Comparison of ENCODE assay signal across 28 cellular contexts in genomic region chr7:13007331-13007730, GRCh38.
"Had no signal": no experiment of that assay in that cellular context is flagged by ENCODE, and none has a peak within 500 bp of the region (broad histone marks: within the 10 kb centered on the region; RNA-seq: fewer than 3 reads in every experiment).

No MANE protein-coding gene starts in this region.

- H3K27ac ChIP-seq: neutrophil, pancreas, prostate gland, right lobe of liver, sigmoid colon, stomach, thoracic aorta, thyroid gland, tibial nerve, upper lobe of left lung, vagina had no signal

- H3K27me3 ChIP-seq: neutrophil, pancreas, right lobe of liver, sigmoid colon, stomach, thyroid gland, tibial nerve, upper lobe of left lung, vagina had no signal

- DNase-seq: naive thymus-derived CD8-positive, alpha-beta T cell; nephron progenitor cell; nucleus accumbens; pancreas; retina; right cardiac atrium; right lobe of liver; sigmoid colon; small intestine; stimulated activated CD4-positive, alpha-beta T cell treated with anti-CD3 and anti-CD28 coated beads, Interleukin-15, amount 100 ng/mL, for 24 hours; stimulated activated CD4-positive, alpha-beta T cell treated with anti-CD3 and anti-CD28 coated beads, Interleukin-2, amount 100 ng/mL, for 24 hours; stimulated activated CD4-positive, alpha-beta T cell treated with anti-CD3 and anti-CD28 coated beads, Interleukin-2, amount 100 ng/mL, for 48 hours; stimulated activated CD4-positive, alpha-beta T cell treated with anti-CD3 and anti-CD28 coated beads, Interleukin-4, amount 100 ng/mL, for 24 hours; stimulated activated naive B cell treated with anti-CD40 and anti-IgM and Interleukin-4, amounts not matched to agents 10 μg/mL and 1 μg/mL and 100 μg/mL, for 72 hours; stimulated activated naive CD4-positive, alpha-beta T cell treated with Interleukin-2 at 50 U/mL for 16 hours; stomach; thyroid gland; trophoblast cell; upper lobe of left lung had no signal

- H3K36me3 Mint-ChIP-seq: stimulated activated effector memory CD8-positive, alpha-beta T cell treated with anti-CD3 and anti-CD28 coated beads, Interleukin-12 subunit alpha, Interleukin-12 subunit beta, amount 100 ng/mL, for 72 hours had no signal

- H3K27ac Mint-ChIP-seq: naive thymus-derived CD8-positive, alpha-beta T cell; natural killer cell treated with Interleukin-12 subunit alpha and Interleukin-12 subunit beta and Interleukin-15 and Interleukin-18, amount 100 ng/mL, for 72 hours; nephron progenitor cell; stimulated activated effector memory CD8-positive, alpha-beta T cell treated with anti-CD3 and anti-CD28 coated beads, Interleukin-12 subunit alpha, Interleukin-12 subunit beta, amount 100 ng/mL, for 72 hours; stimulated activated naive B cell treated with anti-CD40 and anti-IgM and Interleukin-4, amounts not matched to agents 10 μg/mL and 1 μg/mL and 100 μg/mL, for 72 hours; stimulated activated naive CD8-positive, alpha-beta T cell treated with anti-CD3 and anti-CD28 coated beads, Interleukin-15, Interleukin-2, amounts not matched to agents 100 ng/mL and 50 ng/mL, for 24 hours had no signal

- H3K9me3 ChIP-seq: neutrophil, pancreas, prostate gland, right lobe of liver, sigmoid colon, thoracic aorta, thyroid gland, upper lobe of left lung, vagina had no signal

- H3K4me3 ChIP-seq: pancreas, prostate gland, right lobe of liver, sigmoid colon, stomach, thoracic aorta, thyroid gland, tibial nerve, upper lobe of left lung, vagina had no signal

- H3K4me1 ChIP-seq: pancreas, prostate gland, right lobe of liver, sigmoid colon, stomach, thyroid gland, tibial nerve, upper lobe of left lung, vagina had no signal

- H3K36me3 ChIP-seq: neutrophil, pancreas, prostate gland, right lobe of liver, sigmoid colon, stomach, thoracic aorta, thyroid gland, tibial nerve, upper lobe of left lung, vagina had no signal

- ATAC-seq: naive thymus-derived CD8-positive, alpha-beta T cell; natural killer cell treated with Interleukin-12 subunit alpha and Interleukin-12 subunit beta and Interleukin-15 and Interleukin-18, amount 100 ng/mL, for 72 hours; pancreas; right cardiac atrium; right lobe of liver; stimulated activated effector memory CD8-positive, alpha-beta T cell treated with anti-CD3 and anti-CD28 coated beads, Interleukin-12 subunit alpha, Interleukin-12 subunit beta, amount 100 ng/mL, for 72 hours; stimulated activated naive B cell treated with anti-CD40 and anti-IgM and Interleukin-4, amounts not matched to agents 10 μg/mL and 1 μg/mL and 100 μg/mL, for 72 hours had no signal

- H3K27me3 Mint-ChIP-seq: natural killer cell treated with Interleukin-12 subunit alpha and Interleukin-12 subunit beta and Interleukin-15 and Interleukin-18, amount 100 ng/mL, for 72 hours had no signal

- H3K4me1 Mint-ChIP-seq: naive thymus-derived CD8-positive, alpha-beta T cell; nephron progenitor cell; stimulated activated effector memory CD8-positive, alpha-beta T cell treated with anti-CD3 and anti-CD28 coated beads, Interleukin-12 subunit alpha, Interleukin-12 subunit beta, amount 100 ng/mL, for 72 hours; stimulated activated naive B cell treated with anti-CD40 and anti-IgM and Interleukin-4, amounts not matched to agents 10 μg/mL and 1 μg/mL and 100 μg/mL, for 72 hours had no signal

- H3K4me3 Mint-ChIP-seq: naive thymus-derived CD8-positive, alpha-beta T cell; natural killer cell treated with Interleukin-12 subunit alpha and Interleukin-12 subunit beta and Interleukin-15 and Interleukin-18, amount 100 ng/mL, for 72 hours; nephron progenitor cell; neural crest cell; stimulated activated effector memory CD8-positive, alpha-beta T cell treated with anti-CD3 and anti-CD28 coated beads, Interleukin-12 subunit alpha, Interleukin-12 subunit beta, amount 100 ng/mL, for 72 hours; stimulated activated naive B cell treated with anti-CD40 and anti-IgM and Interleukin-4, amounts not matched to agents 10 μg/mL and 1 μg/mL and 100 μg/mL, for 72 hours; stimulated activated naive CD8-positive, alpha-beta T cell treated with anti-CD3 and anti-CD28 coated beads, Interleukin-15, Interleukin-2, amounts not matched to agents 100 ng/mL and 50 ng/mL, for 24 hours had no signal
